ENCODE assay signal across 19 cellular contexts in the genomic region with DNA sequence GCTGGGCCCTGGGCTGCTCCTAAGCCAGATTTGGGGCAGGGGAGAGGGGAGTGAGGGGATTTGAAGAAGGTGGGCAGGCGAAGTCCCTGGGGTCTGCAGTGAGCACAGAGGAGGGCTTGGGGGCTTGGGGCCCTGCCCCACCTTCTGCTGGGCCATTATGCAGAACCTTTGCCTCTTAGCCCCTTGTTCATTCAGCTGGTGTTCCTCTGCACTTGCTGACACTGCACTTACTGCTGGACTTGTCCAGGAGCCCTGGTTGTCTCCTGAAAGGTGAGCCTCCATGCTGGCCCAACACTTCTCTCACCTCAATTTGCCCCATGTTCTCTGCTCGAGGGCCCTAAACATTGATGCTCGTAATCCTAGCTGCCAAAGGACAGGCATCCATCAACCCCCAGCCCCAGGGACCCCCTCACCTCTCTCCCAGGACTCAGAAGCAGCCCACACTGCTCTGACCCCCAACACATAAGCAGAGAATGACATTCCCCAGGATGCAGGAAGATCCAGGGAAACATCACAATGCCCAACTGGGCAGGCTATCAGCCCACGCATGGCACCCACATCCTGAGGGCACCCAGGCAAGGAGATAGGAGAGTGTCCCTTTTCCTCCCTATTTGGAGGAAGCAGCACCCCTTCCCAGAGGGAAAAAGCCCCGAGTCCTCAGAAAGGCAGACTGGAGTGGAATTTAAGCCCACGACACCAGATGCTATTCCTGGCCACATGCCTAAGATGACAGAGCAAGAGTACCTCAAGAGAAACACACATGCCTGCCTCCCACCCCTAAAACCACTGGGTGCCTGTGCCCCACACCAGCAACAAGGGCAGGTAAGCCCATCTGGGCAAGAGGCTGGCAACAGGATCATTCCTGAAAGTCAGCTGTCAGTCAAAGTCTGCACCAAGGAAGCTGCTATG.
DNase-seq lines count a peak whose midpoint lies in the region; ATAC-seq, FAIRE-seq and TF ChIP-seq lines count a peak whose summit lies in the region.
"Had no signal": no experiment of that assay in that cellular context is flagged by ENCODE, and none has a peak within 500 bp of the region (broad histone marks: within the 10 kb centered on the region; RNA-seq: fewer than 3 reads in every experiment).

No MANE protein-coding gene starts in this region.

- CTCF ChIA-PET in mammary epithelial cell (lab: Charles Lee; ENCODE audit: low non-redundant PET): no interaction called here

- no peak overlapping the region for H3K4me2 ChIP-seq in mammary epithelial cell (ENCODE audit: insufficient read depth, low read depth, low read length)

- BruUV-seq in mammary epithelial cell (replicated peaks; lab: Mats Ljungman, UMichigan): no TSS peak

- no peak for TF ChIP-seq EP300 in transverse colon (IDR thresholded peaks at IDR 0.05; ENCODE audit: low read depth)

- TF ChIP-seq CTCF in breast epithelium (IDR thresholded peaks at IDR 0.05) (no peak), mammary epithelial cell (conservative IDR thresholded peaks at IDR 0.05 in 1 of 2, IDR thresholded peaks at IDR 0.05 in 1 of 2; ENCODE audit: extremely low read depth in 1 of 2, insufficient read depth in 1 of 2, low read depth in 1 of 2, low read length in 2 of 2) (no peak), bronchial epithelial cell (IDR thresholded peaks at IDR 0.05; ENCODE audit: insufficient read depth, low read length, severe bottlenecking) (no peak), transverse colon (IDR thresholded peaks at IDR 0.05) (no peak), testis (IDR thresholded peaks at IDR 0.05) (no peak)

- no peak for ATAC-seq in GM18498 (IDR thresholded peaks at IDR 0.05; ENCODE audit: unreplicated experiment)
- ATAC-seq: activated T-cell treated with anti-CD3 and anti-CD28 coated beads, Interleukin-2, amount 50 U/mL, for 72 hours; left colon had no signal

- intact Hi-C loops in breast epithelium (cut with DNase I; ENCODE audit: low total_unique reads) (no loop called here), mammary epithelial cell (cut with micrococcal nuclease) (no loop called here), transverse colon (cut with DNase I; ENCODE audit: low total_unique reads) (loop anchor here (10.0 kb wide), 1 partner anchor 73 kb away; a partner anchor contains a TSS), testis (cut with DNase I; ENCODE audit: low total_unique reads) (no loop called here)

- H3K9me3 ChIP-seq in breast epithelium (no peaks in the 10 kb centered on the region), mammary epithelial cell (replicated peaks; ENCODE audit: insufficient read depth, low read length) (no peaks in the 10 kb centered on the region), muscle layer of duodenum (ENCODE audit: control insufficient read depth in 1 of 2, low read length in 2 of 2) (no peaks in the 10 kb centered on the region), transverse colon (no peaks in the 10 kb centered on the region), testis (no peaks in the 10 kb centered on the region)

- TF ChIP-seq POLR2A in breast epithelium (IDR thresholded peaks at IDR 0.05): no peak
- no peak for TF ChIP-seq POLR2A in transverse colon (IDR thresholded peaks at IDR 0.05)
- TF ChIP-seq POLR2A in testis (IDR thresholded peaks at IDR 0.05): no peak

- DNase-seq in breast epithelium (ENCODE audit: low spot score in 2 of 2) (peak in 1 of 2 donors; percentile 30), mammary epithelial cell (no peak), bronchial epithelial cell (ENCODE audit: low read depth) (no peak), transverse colon (no peak), testis (no peak), NCI-H1048 (lab: John Stamatoyannopoulos, UW) (no peak)
- DNase-seq: activated naive CD8-positive, alpha-beta T cell treated with anti-CD3 and anti-CD28 coated beads for 36 hours; activated T-cell treated with anti-CD3 and anti-CD28 coated beads, Interleukin-2, amount 50 U/mL, for 72 hours; C1 segment of cervical spinal cord; foreskin melanocyte; GF-D8; HCEC 1CT; NCI-H345; retina had no signal

- H3K27me3 ChIP-seq in breast epithelium: no peaks in the 10 kb centered on the region
- no peaks in the 10 kb centered on the region for H3K27me3 ChIP-seq in mammary epithelial cell (ENCODE audit: insufficient read depth, low read length)
- peaks cover 3% of the 10 kb centered on the region for H3K27me3 ChIP-seq in bronchial epithelial cell (ENCODE audit: control insufficient read depth, insufficient read depth, low read length)
- no peaks in the 10 kb centered on the region for H3K27me3 ChIP-seq in muscle layer of duodenum (ENCODE audit: low read depth, low read length)
- H3K27me3 ChIP-seq in transverse colon: no peaks in the 10 kb centered on the region
- H3K27me3 ChIP-seq in testis: no peaks in the 10 kb centered on the region

- in situ Hi-C loops in mammary epithelial cell (cut with MboI; ENCODE audit: low sequenced_read_pairs in 2 of 2) (no loop called here), transverse colon (cut with MboI; ENCODE audit: low pct_ligation_motif_present in 1 of 4, low pct_unique_long_range_greater_than_20kb in 1 of 4, low sequenced_read_pairs in 3 of 4) (no loop called here)

- H3K4me3 ChIP-seq in breast epithelium (no peak overlapping the region), mammary epithelial cell (replicated peaks in 1 of 3; ENCODE audit: insufficient read depth in 1 of 3, low read depth in 2 of 3, low read length in 3 of 3) (no peak overlapping the region), bronchial epithelial cell (ENCODE audit: low read depth, low read length) (no peak overlapping the region), muscle layer of duodenum (ENCODE audit: low read depth in 1 of 2, low read length in 2 of 2) (no peak overlapping the region), transverse colon (no peak overlapping the region), testis (no peak overlapping the region)

- H3K36me3 ChIP-seq in breast epithelium: no peaks in the 10 kb centered on the region
- no peaks in the 10 kb centered on the region for H3K36me3 ChIP-seq in mammary epithelial cell (ENCODE audit: insufficient read depth, low read length)
- H3K36me3 ChIP-seq in bronchial epithelial cell (ENCODE audit: control insufficient read depth, insufficient read depth, low read length): no peaks in the 10 kb centered on the region
- H3K36me3 ChIP-seq in muscle layer of duodenum (ENCODE audit: control insufficient read depth in 1 of 2, insufficient read depth in 2 of 2, low read length in 2 of 2): no peaks in the 10 kb centered on the region
- no peaks in the 10 kb centered on the region for H3K36me3 ChIP-seq in transverse colon
- no peaks in the 10 kb centered on the region for H3K36me3 ChIP-seq in testis (ENCODE audit: low read depth, missing control alignments)

- dilution Hi-C loops in mammary epithelial cell (cut with HindIII; ENCODE audit: low sequenced_read_pairs): no loop called here

- no peak overlapping the region for H2AFZ ChIP-seq in mammary epithelial cell (ENCODE audit: low read depth, low read length)

- peak; percentile 75 for FAIRE-seq in bronchial epithelial cell (lab: Jason Lieb, UNC)
- FAIRE-seq: D721Med, TTC549 had no signal

- H3K4me1 ChIP-seq in breast epithelium: peaks cover 0 to 3% of the 10 kb centered on the region in 2 donors
- peaks cover 15% of the 10 kb centered on the region for H3K4me1 ChIP-seq in mammary epithelial cell (ENCODE audit: insufficient read depth, low read length)
- H3K4me1 ChIP-seq in muscle layer of duodenum (ENCODE audit: control insufficient read depth in 1 of 2, insufficient read depth in 2 of 2, low read length in 2 of 2): peaks cover 0 to 61% of the 10 kb centered on the region in 2 donors
- H3K4me1 ChIP-seq in transverse colon: peaks cover 5 to 42% (median 16%) of the 10 kb centered on the region in 4 donors
- H3K4me1 ChIP-seq in testis: peaks cover 33% of the 10 kb centered on the region

- no peaks in the 10 kb centered on the region for H4K20me1 ChIP-seq in mammary epithelial cell (ENCODE audit: insufficient read depth, low read length)

- no peak overlapping the region for H3K9ac ChIP-seq in mammary epithelial cell (ENCODE audit: insufficient read depth, low read length)

- no peaks in the 10 kb centered on the region for H3K79me2 ChIP-seq in mammary epithelial cell (ENCODE audit: insufficient read depth, low read length)

- 47% methylated on average over 6 of the region's 6 CpGs for WGBS in mammary epithelial cell (ENCODE audit: low coverage, missing lambda C conversion rate)
- 62% methylated on average over 6 of the region's 6 CpGs; no CpG with 5 or more reads in 1 of the 2 donors for WGBS in transverse colon (ENCODE audit: low coverage in 1 of 2), 2 donors
- 56 to 73% methylated on average over 6 of the region's 6 CpGs for WGBS in testis, 2 donors

- H3K27ac ChIP-seq in breast epithelium: peak overlapping the region; percentile 45 to 59
- no peak overlapping the region for H3K27ac ChIP-seq in mammary epithelial cell (ENCODE audit: insufficient read depth, low read depth, low read length)
- H3K27ac ChIP-seq in muscle layer of duodenum (ENCODE audit: low read length): peak overlapping the region; percentile 14
- H3K27ac ChIP-seq in transverse colon: peak overlapping the region in 3 of 4 donors; percentile 10 to 81 (median 75)
- peak overlapping the region in 1 of 2 donors; percentile 12 for H3K27ac ChIP-seq in testis
